Comparison of ENCODE assay signal across 12 cellular contexts in genomic region chr15:96344120-96344705, GRCh38. TPM values are rescaled to one million over a fixed set of nuclear protein-coding genes. Genes with fewer than 3 reads are reported as not detected.
DNase-seq lines count a peak whose midpoint lies in the region; ATAC-seq and TF ChIP-seq lines count a peak whose summit lies in the region.
"Had no signal": no experiment of that assay in that cellular context is flagged by ENCODE, and none has a peak within 500 bp of the region (broad histone marks: within the 10 kb centered on the region; RNA-seq: fewer than 3 reads in every experiment).

No MANE protein-coding gene starts in this region.

- no peak overlapping the region for H3K4me3 Mint-ChIP-seq in activated naive CD8-positive, alpha-beta T cell treated with anti-CD3 and anti-CD28 coated beads, Interleukin-2, amount 10 ng/mL, durations not matched to agents 7 days and 5 days
- no peak overlapping the region for H3K4me3 Mint-ChIP-seq in activated naive CD8-positive, alpha-beta T cell treated with anti-CD3 and anti-CD28 coated beads for 36 hours
- H3K4me3 Mint-ChIP-seq in neural crest cell (peak overlapping the region; percentile 96), type B pancreatic cell (peak overlapping the region; percentile 95)
- H3K4me3 Mint-ChIP-seq: activated naive CD4-positive, alpha-beta T cell treated with anti-CD3 and anti-CD28 coated beads, Interleukin-2, amount 50 U/mL, for 24 hours had no signal

- peak overlapping the region; percentile 73 for H3K27ac Mint-ChIP-seq in activated naive CD8-positive, alpha-beta T cell treated with anti-CD3 and anti-CD28 coated beads, Interleukin-2, amount 10 ng/mL, durations not matched to agents 7 days and 5 days
- H3K27ac Mint-ChIP-seq in activated naive CD8-positive, alpha-beta T cell treated with anti-CD3 and anti-CD28 coated beads for 36 hours = no peak overlapping the region
- H3K27ac Mint-ChIP-seq in neural crest cell (ENCODE audit: unreplicated experiment) (peak overlapping the region; percentile 58), type B pancreatic cell (peak overlapping the region; percentile 93)
- H3K27ac Mint-ChIP-seq: activated naive CD4-positive, alpha-beta T cell treated with anti-CD3 and anti-CD28 coated beads, Interleukin-2, amount 50 U/mL, for 24 hours had no signal

- peaks cover 2% of the 10 kb centered on the region for H3K9me3 Mint-ChIP-seq in activated naive CD8-positive, alpha-beta T cell treated with anti-CD3 and anti-CD28 coated beads, Interleukin-2, amount 10 ng/mL, durations not matched to agents 7 days and 5 days
- peaks cover 3% of the 10 kb centered on the region for H3K9me3 Mint-ChIP-seq in activated naive CD8-positive, alpha-beta T cell treated with anti-CD3 and anti-CD28 coated beads for 36 hours
- H3K9me3 Mint-ChIP-seq in neural crest cell = no peaks in the 10 kb centered on the region
- no peaks in the 10 kb centered on the region for H3K9me3 Mint-ChIP-seq in type B pancreatic cell
- H3K9me3 Mint-ChIP-seq: activated naive CD4-positive, alpha-beta T cell treated with anti-CD3 and anti-CD28 coated beads, Interleukin-2, amount 50 U/mL, for 24 hours had no signal

- H3K4me3 ChIP-seq in epithelial cell of proximal tubule (ENCODE audit: low read depth, low read length) = peak overlapping the region; percentile 63

- H3K27me3 Mint-ChIP-seq in activated naive CD8-positive, alpha-beta T cell treated with anti-CD3 and anti-CD28 coated beads, Interleukin-2, amount 10 ng/mL, durations not matched to agents 7 days and 5 days = peaks cover 96% of the 10 kb centered on the region
- peaks cover 98% of the 10 kb centered on the region for H3K27me3 Mint-ChIP-seq in activated naive CD8-positive, alpha-beta T cell treated with anti-CD3 and anti-CD28 coated beads for 36 hours
- H3K27me3 Mint-ChIP-seq in neural crest cell (ENCODE audit: low read depth) = peaks cover 86% of the 10 kb centered on the region
- peaks cover 46% of the 10 kb centered on the region for H3K27me3 Mint-ChIP-seq in type B pancreatic cell

- TF ChIP-seq CTCF in epithelial cell of proximal tubule (conservative IDR thresholded peaks at IDR 0.05; ENCODE audit: low read depth, low read length) (no peak), neural crest cell (conservative IDR thresholded peaks at IDR 0.05) (no peak), type B pancreatic cell (conservative IDR thresholded peaks at IDR 0.05) (no peak)

- peaks cover 5% of the 10 kb centered on the region for H3K4me1 Mint-ChIP-seq in activated naive CD8-positive, alpha-beta T cell treated with anti-CD3 and anti-CD28 coated beads, Interleukin-2, amount 10 ng/mL, durations not matched to agents 7 days and 5 days
- H3K4me1 Mint-ChIP-seq in activated naive CD8-positive, alpha-beta T cell treated with anti-CD3 and anti-CD28 coated beads for 36 hours = peaks cover 12% of the 10 kb centered on the region
- H3K4me1 Mint-ChIP-seq in neural crest cell (peaks cover 94% of the 10 kb centered on the region), type B pancreatic cell (ENCODE audit: unreplicated experiment) (peaks cover 87% of the 10 kb centered on the region)

- no peaks in the 10 kb centered on the region for H3K36me3 Mint-ChIP-seq in activated naive CD8-positive, alpha-beta T cell treated with anti-CD3 and anti-CD28 coated beads, Interleukin-2, amount 10 ng/mL, durations not matched to agents 7 days and 5 days
- peaks cover 2% of the 10 kb centered on the region for H3K36me3 Mint-ChIP-seq in activated naive CD8-positive, alpha-beta T cell treated with anti-CD3 and anti-CD28 coated beads for 36 hours
- H3K36me3 Mint-ChIP-seq in neural crest cell (ENCODE audit: low read depth) (peaks cover 44% of the 10 kb centered on the region), type B pancreatic cell (peaks cover 22% of the 10 kb centered on the region)

- POLR2A ChIA-PET in activated naive CD8-positive, alpha-beta T cell treated with anti-CD3 and anti-CD28 coated beads, Interleukin-2, amount 10 ng/mL, durations not matched to agents 7 days and 5 days (lab: Charles Lee) = no interaction called here

- ATAC-seq in activated naive CD8-positive, alpha-beta T cell treated with anti-CD3 and anti-CD28 coated beads, Interleukin-2, amount 10 ng/mL, durations not matched to agents 7 days and 5 days (ENCODE audit: low read depth) = no peak
- ATAC-seq: activated CD4-positive, CD25-positive, alpha-beta regulatory T cell treated with anti-CD3 and anti-CD28 coated beads, Interleukin-2, amount 50 U/mL, for 24 hours had no signal

- no peak for DNase-seq in activated naive CD8-positive, alpha-beta T cell treated with anti-CD3 and anti-CD28 coated beads, Interleukin-2, amount 10 ng/mL, durations not matched to agents 7 days and 5 days
- no peak for DNase-seq in activated naive CD8-positive, alpha-beta T cell treated with anti-CD3 and anti-CD28 coated beads for 36 hours
- DNase-seq in epithelial cell of proximal tubule (ENCODE audit: low read depth) = no peak
- no peak for DNase-seq in neural crest cell (ENCODE audit: low read depth, low spot score)
- DNase-seq in type B pancreatic cell (ENCODE audit: extremely low spot score, unreplicated experiment) = no peak
- no peak for DNase-seq in NCI-H1105 treated with DMSO at 0.1 percent for 48 hours (lab: John Stamatoyannopoulos, UW)
- no peak for DNase-seq in glomerular visceral epithelial cell (ENCODE audit: extremely low spot score)
- DNase-seq in DMS53 (lab: John Stamatoyannopoulos, UW) = no peak
- DNase-seq: NCI-H2029, RPMI8226 had no signal

RNA-seq across cellular contexts. Expression of gene NR2F2, which starts 13.7 kb away (rescaled TPM):
- not detected for total RNA-seq in activated naive CD8-positive, alpha-beta T cell treated with anti-CD3 and anti-CD28 coated beads, Interleukin-2, amount 10 ng/mL, durations not matched to agents 7 days and 5 days
- not detected for total RNA-seq in activated naive CD8-positive, alpha-beta T cell treated with anti-CD3 and anti-CD28 coated beads for 36 hours
- total RNA-seq in epithelial cell of proximal tubule (17.6 and 17.7 TPM in 2 replicates), neural crest cell (147 and 150 TPM in 2 replicates), type B pancreatic cell (ENCODE audit: low replicate concordance) (135 and 270 TPM in 2 replicates)

Comparison
In these comparisons a context has a peak if more than half of its experiments do, and no peak if none do; other contexts are left out.
1. H3K4me3 Mint-ChIP-seq: peak in neural crest cell (single experiment) and type B pancreatic cell (single experiment); none in activated naive CD8-positive, alpha-beta T cell treated with anti-CD3 and anti-CD28 coated beads, Interleukin-2, amount 10 ng/mL, durations not matched to agents 7 days and 5 days (single experiment) and activated naive CD8-positive, alpha-beta T cell treated with anti-CD3 and anti-CD28 coated beads for 36 hours (single experiment).
2. RNA of gene NR2F2, which starts 13.7 kb away (total RNA-seq): 147 to 150 TPM in neural crest cell, 135 to 270 TPM in type B pancreatic cell and 17.6 to 17.7 TPM in epithelial cell of proximal tubule; not detected in activated naive CD8-positive, alpha-beta T cell treated with anti-CD3 and anti-CD28 coated beads, Interleukin-2, amount 10 ng/mL, durations not matched to agents 7 days and 5 days and not detected in activated naive CD8-positive, alpha-beta T cell treated with anti-CD3 and anti-CD28 coated beads for 36 hours; every median in the first group is over 10 times any median in the second.